In genomic region chrX:103831803-103832544, GRCh38 we compare ENCODE assay signal across 8 cellular contexts. TPM values are rescaled to one million over a fixed set of nuclear protein-coding genes. Genes with fewer than 3 reads are reported as not detected.
A peak's percentile ranks its signal among the peaks of the same experiment; 100 is the strongest.
DNase-seq lines count a peak whose midpoint lies in the region; ATAC-seq, FAIRE-seq and TF ChIP-seq lines count a peak whose summit lies in the region.

RAB9B (minus strand) TSS chrX:103832257; CDS start chrX:103825784, 6,473 bp downstream.

- peak; percentile 42 for DNase-seq in GM12891 (ENCODE audit: insufficient read length, low spot score)
- peak; percentile 72 for DNase-seq in NCI-H1694 (lab: John Stamatoyannopoulos, UW)
- peak; percentile 24 to 43 for DNase-seq in activated CD4-positive, alpha-beta T cell treated with anti-CD3 and anti-CD28 coated beads, Interleukin-2, amount 50 U/mL, for 24 hours (ENCODE audit: low read depth in 1 of 2, low spot score in 1 of 2)
- DNase-seq in dorsolateral prefrontal cortex, result peak in 9 of 10 donors; percentile 49 to 84 (median 71)
- DNase-seq in lower lobe of right lung, result peak; percentile 75
- peak; percentile 4 to 35 (median 35) for DNase-seq in stimulated activated CD4-positive, alpha-beta T cell treated with anti-CD3 and anti-CD28 coated beads, TNF-alpha, amount 100 ng/mL, for 48 hours (ENCODE audit: low read depth in 3 of 3)
- no peak for DNase-seq in AML-193 (lab: John Stamatoyannopoulos, UW)

- H3K27ac ChIP-seq in dorsolateral prefrontal cortex (peak within 1 kb of the TSS in 56 of 59 donors; percentile 8 to 94 (median 78)), lower lobe of right lung (no peak within 1 kb of the TSS)

- TF ChIP-seq POLR2A in GM12891 (IDR thresholded peaks at IDR 0.05; ENCODE audit: low read depth, low read length), result no peak

- TF ChIP-seq CTCF in dorsolateral prefrontal cortex (IDR thresholded peaks at IDR 0.05 in 54 of 56, conservative IDR thresholded peaks at IDR 0.05 in 2 of 56; ENCODE audit: low read depth in 1 of 56, partially characterized antibody in 56 of 56) (peak in 8 of 56 donors; percentile 3 to 38 (median 18)), lower lobe of right lung (IDR thresholded peaks at IDR 0.05) (no peak)

- H3K4me1 ChIP-seq in lower lobe of right lung, result no peaks in the 10 kb centered on the region

- H3K4me3 ChIP-seq in dorsolateral prefrontal cortex (peak within 1 kb of the TSS; percentile 43 to 78 (median 64)), lower lobe of right lung (peak within 1 kb of the TSS; percentile 61)

- no peaks in the 10 kb centered on the region for H3K9me3 ChIP-seq in lower lobe of right lung

- H3K27me3 ChIP-seq in dorsolateral prefrontal cortex (peaks cover 0 to 89% (median 34%) of the 10 kb centered on the region in 45 donors), lower lobe of right lung (ENCODE audit: low read depth) (no peaks in the 10 kb centered on the region)

- no peaks in the 10 kb centered on the region for H3K36me3 ChIP-seq in lower lobe of right lung

- intact Hi-C loops in dorsolateral prefrontal cortex (cut with DNase I) (loop anchor here in 1 of 2 donors (5.0 kb wide), 1 partner anchor 300 kb away; no protein-coding TSS in a partner anchor), lower lobe of right lung (cut with DNase I) (no loop called here)

- ATAC-seq in HG02623 (IDR thresholded peaks at IDR 0.05; ENCODE audit: unreplicated experiment), result peak; percentile 84
- peak; percentile 89 to 95 for ATAC-seq in lower lobe of right lung

- peak; percentile 94 for FAIRE-seq in GM12891 (lab: Jason Lieb, UNC)

TF ChIP-seq in GM12891, 5 proteins besides CTCF, POLR2A, EP300 and RAD21:
- TF ChIP-seq POU2F2 (IDR thresholded peaks at IDR 0.05; ENCODE audit: low read depth, low read length), result no peak
- no peak for TF ChIP-seq POLR2AphosphoS5 (IDR thresholded peaks at IDR 0.05; ENCODE audit: low read depth, low read length)
- no peak for TF ChIP-seq TAF1 (IDR thresholded peaks at IDR 0.05; ENCODE audit: low read depth, low read length)
- no peak for TF ChIP-seq SPI1 (IDR thresholded peaks at IDR 0.05; ENCODE audit: low read depth, low read length)
- no peak for TF ChIP-seq PAX5 (IDR thresholded peaks at IDR 0.05; ENCODE audit: insufficient read depth, low read length, severe bottlenecking)
TF ChIP-seq in GM12891: peak in this region for 0.

RNA-seq across cellular contexts. Expression of gene RAB9B, which starts in this region (rescaled TPM):
- 0.12 TPM for polyA plus RNA-seq in GM12891 (2012; ENCODE audit: low read depth, missing spikeins)
- total RNA-seq in dorsolateral prefrontal cortex (10 to 100 TPM in 119 of 120 experiments, 1 to 10 TPM in 1; 9.0 to 31.5 (median 20.2) TPM), lower lobe of right lung (0.59 TPM)

Comparison
In these comparisons a context has a peak if more than half of its experiments do, and no peak if none do; other contexts are left out.
1. Peak in DNase-seq, ATAC-seq and H3K4me3 ChIP-seq in lower lobe of right lung; RNA of the gene not detected or under 1 TPM.
2. DNase-seq: peak in GM12891 (single experiment), NCI-H1694 (single experiment), activated CD4-positive, alpha-beta T cell treated with anti-CD3 and anti-CD28 coated beads, Interleukin-2, amount 50 U/mL, for 24 hours (2 of 2), dorsolateral prefrontal cortex (9 of 10) and stimulated activated CD4-positive, alpha-beta T cell treated with anti-CD3 and anti-CD28 coated beads, TNF-alpha, amount 100 ng/mL, for 48 hours (3 of 3); none in AML-193 (0 of 2).